ENCODE assay signal across 30 cellular contexts in the genomic region with DNA sequence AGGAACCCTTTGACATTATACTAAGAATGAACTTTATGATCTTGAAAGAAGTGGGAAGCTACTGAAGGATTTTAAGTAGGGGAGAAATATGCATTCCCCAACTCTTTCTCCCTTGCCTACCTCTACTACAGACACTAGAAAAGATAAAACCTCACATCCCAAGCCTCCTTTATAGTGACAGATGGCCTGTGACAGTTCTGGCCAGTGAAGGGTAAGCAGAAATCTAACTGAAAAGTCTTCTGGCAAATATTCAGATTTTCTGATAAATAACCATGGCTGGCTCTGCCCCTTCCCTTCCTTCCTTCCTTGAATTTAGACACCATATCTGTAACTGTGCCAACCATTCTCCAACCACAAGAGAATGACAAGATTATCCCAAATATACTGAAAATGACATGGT. TPM values are rescaled to one million over a fixed set of nuclear protein-coding genes. Genes with fewer than 3 reads are reported as not detected.
"Had no signal": no experiment of that assay in that cellular context is flagged by ENCODE, and none has a peak within 500 bp of the region (broad histone marks: within the 10 kb centered on the region; RNA-seq: fewer than 3 reads in every experiment).

No MANE protein-coding gene starts in this region.

- H3K9me3 ChIP-seq: pancreas, prostate gland, thyroid gland had no signal

- FAIRE-seq: kidney, pancreas, TTC549 had no signal

- H3K4me1 ChIP-seq: esophagus muscularis mucosa, foreskin keratinocyte, heart left ventricle, pancreas, prostate gland, sigmoid colon, stomach, thyroid gland, upper lobe of left lung, vagina had no signal

- H3K36me3 ChIP-seq: esophagus muscularis mucosa, heart left ventricle, pancreas, prostate gland, sigmoid colon, stomach, thyroid gland, upper lobe of left lung, vagina had no signal

- DNase-seq: activated CD4-positive, alpha-beta memory T cell treated with anti-CD3 and anti-CD28 coated beads, Interleukin-2, amount 10 ng/mL, durations not matched to agents 7 days and 5 days; activated CD4-positive, alpha-beta T cell treated with anti-CD3 and anti-CD28 coated beads for 1 hour; activated CD4-positive, alpha-beta T cell treated with anti-CD3 and anti-CD28 coated beads, Interleukin-2, amount 10 ng/mL, durations not matched to agents 7 days and 5 days; activated T-cell treated with anti-CD3 and anti-CD28 coated beads, Interleukin-2, amount 50 U/mL, for 48 hours; anterior cingulate cortex; cortex of kidney; foreskin keratinocyte; heart left ventricle; hypothalamus; immature natural killer cell; kidney; left colon; midbrain; naive thymus-derived CD8-positive, alpha-beta T cell; nucleus accumbens; pancreas; sigmoid colon; stimulated activated CD4-positive, alpha-beta T cell treated with anti-CD3 and anti-CD28 coated beads, Interleukin-1b, Interleukin-23, amount 100 ng/mL, for 48 hours; stimulated activated naive B cell treated with anti-CD40 and anti-IgM and Interleukin-4, amounts not matched to agents 10 μg/mL and 1 μg/mL and 100 μg/mL, for 72 hours; stomach; T-helper 9 cell; thyroid gland; upper lobe of left lung had no signal

- H3K27ac ChIP-seq: esophagus muscularis mucosa, foreskin keratinocyte, heart left ventricle, pancreas, prostate gland, sigmoid colon, stomach, thyroid gland, upper lobe of left lung, vagina had no signal

- H3K4me3 ChIP-seq: esophagus muscularis mucosa, heart left ventricle, pancreas, prostate gland, sigmoid colon, smooth muscle cell, stomach, thyroid gland, upper lobe of left lung, vagina had no signal

- H3K27me3 ChIP-seq: esophagus muscularis mucosa, foreskin keratinocyte, heart left ventricle, sigmoid colon, stomach, thyroid gland, upper lobe of left lung, vagina had no signal

RNA-seq across cellular contexts. Expression of a gene that starts 10.3 kb away (rescaled TPM):
- total RNA-seq: activated CD4-positive, alpha-beta memory T cell treated with anti-CD3 and anti-CD28 coated beads, Interleukin-2, amount 10 ng/mL, durations not matched to agents 7 days and 5 days; activated CD4-positive, alpha-beta T cell treated with anti-CD3 and anti-CD28 coated beads, Interleukin-2, amount 10 ng/mL, durations not matched to agents 7 days and 5 days; activated naive CD4-positive, alpha-beta T cell treated with anti-CD3 and anti-CD28 coated beads, Interleukin-2, amount 50 U/mL, for 72 hours; activated T-helper 2 cell treated with anti-CD3 and anti-CD28 coated beads, Interferon-gamma antibody, Interleukin-2, Interleukin-4, amounts not matched to agents 10 μg/mL and 5 μg/mL and 100 μg/mL, durations not matched to agents 14 hours and 24 hours and 36 hours; naive thymus-derived CD8-positive, alpha-beta T cell had no signal
